ENCODE assay signal across 8 cellular contexts in genomic region chr9:19048966-19049871, GRCh38. TPM values are rescaled to one million over a fixed set of nuclear protein-coding genes. Genes with fewer than 3 reads are reported as not detected.
DNase-seq lines count a peak whose midpoint lies in the region; ATAC-seq and TF ChIP-seq lines count a peak whose summit lies in the region.

TSS of gene RRAGA (plus strand) at chr9:19049427. CDS start at chr9:19049660, 233 bp downstream.

- peak within 1 kb of the TSS; percentile 93 to 96 for H3K4me3 Mint-ChIP-seq in effector memory CD8-positive, alpha-beta T cell
- peak within 1 kb of the TSS; percentile 92 for H3K4me3 Mint-ChIP-seq in memory B cell

- DNase-seq in COR-L47 (lab: John Stamatoyannopoulos, UW), result peak; percentile 96
- DNase-seq in GM20000 (ENCODE audit: low spot score), result peak; percentile 96
- peak; percentile 98 for DNase-seq in HT-29 (ENCODE audit: low spot score)
- peak; percentile 85 for DNase-seq in NK-92 treated with Interleukin-12 subunit alpha and Interleukin-12 subunit beta, amount 100 ng/mL, for 24 hours (lab: John Stamatoyannopoulos, UW)
- peak; percentile 98 for DNase-seq in activated CD8-positive, alpha-beta memory T cell treated with anti-CD3 and anti-CD28 coated beads for 24 hours
- DNase-seq in effector memory CD8-positive, alpha-beta T cell, result peak; percentile 96 to 97 (median 96)
- peak; percentile 96 to 97 for DNase-seq in memory B cell (ENCODE audit: low spot score in 2 of 2)
- DNase-seq in stimulated activated CD8-positive, alpha-beta memory T cell treated with anti-CD3 and anti-CD28 coated beads, Interleukin-12 subunit alpha, Interleukin-12 subunit beta, amount 100 ng/mL, for 24 hours (ENCODE audit: extremely low read depth), result peak; percentile 73

- H3K36me3 Mint-ChIP-seq in effector memory CD8-positive, alpha-beta T cell (ENCODE audit: insufficient read depth), result peaks cover 20% of the 10 kb centered on the region
- H3K36me3 Mint-ChIP-seq in memory B cell, result peaks cover 3% of the 10 kb centered on the region

- no peaks in the 10 kb centered on the region for H3K9me3 Mint-ChIP-seq in effector memory CD8-positive, alpha-beta T cell
- no peaks in the 10 kb centered on the region for H3K9me3 Mint-ChIP-seq in memory B cell

- ATAC-seq in effector memory CD8-positive, alpha-beta T cell (replicated peaks), result peak; percentile 87
- peak; percentile 88 for ATAC-seq in memory B cell (ENCODE audit: low read depth)

- H3K4me1 Mint-ChIP-seq in effector memory CD8-positive, alpha-beta T cell (ENCODE audit: low read depth in 2 of 2), result peaks cover 20 to 29% of the 10 kb centered on the region in 2 donors
- peaks cover 15% of the 10 kb centered on the region for H3K4me1 Mint-ChIP-seq in memory B cell

- peak; percentile 70 for TF ChIP-seq CTCF in GM20000 (IDR thresholded peaks at IDR 0.05; ENCODE audit: extremely low read depth, missing control alignments)

- H3K27me3 Mint-ChIP-seq in effector memory CD8-positive, alpha-beta T cell, result no peaks in the 10 kb centered on the region
- no peaks in the 10 kb centered on the region for H3K27me3 Mint-ChIP-seq in memory B cell

- H3K27ac Mint-ChIP-seq in effector memory CD8-positive, alpha-beta T cell, result peak within 1 kb of the TSS; percentile 99
- peak within 1 kb of the TSS; percentile 94 for H3K27ac Mint-ChIP-seq in memory B cell

RNA-seq across cellular contexts. Expression of gene RRAGA, which starts in this region (rescaled TPM):
- total RNA-seq in HT-29 (2014; rRNA removed; shearing (Covaris generic)), result 16.9 and 23.1 TPM in 2 replicates

Comparison
In these comparisons a context has a peak if more than half of its experiments do, and no peak if none do; other contexts are left out.
1. Peak in every context shown above with its lines: DNase-seq and ATAC-seq.